ENCODE assay signal across 2 cellular contexts in genomic region chr2:130377491-130377890, GRCh38.
A peak's percentile ranks its signal among the peaks of the same experiment; 100 is the strongest.
TF ChIP-seq lines count a peak whose summit lies in the region.

No MANE protein-coding gene starts in this region.

TF ChIP-seq in GM12891, 5 proteins besides CTCF, POLR2A, EP300 and RAD21:
- TF ChIP-seq POU2F2 (IDR thresholded peaks at IDR 0.05; ENCODE audit: low read depth, low read length) (no peak), TAF1 (IDR thresholded peaks at IDR 0.05; ENCODE audit: low read depth, low read length) (no peak), POLR2AphosphoS5 (IDR thresholded peaks at IDR 0.05; ENCODE audit: low read depth, low read length) (no peak), PAX5 (IDR thresholded peaks at IDR 0.05; ENCODE audit: insufficient read depth, low read length, severe bottlenecking) (no peak), SPI1 (IDR thresholded peaks at IDR 0.05; ENCODE audit: low read depth, low read length) (no peak)

TF ChIP-seq in HepG2, 621 proteins besides CTCF, POLR2A, EP300 and RAD21:
- TF ChIP-seq ZNF263 (CRISPR knock-in tag; IDR thresholded peaks at IDR 0.05): 0 out of 2 replicates have a peak, but pooled peaks have one; percentile 15
- no peak for TF ChIP-seq ZBTB7B (CRISPR knock-in tag; IDR thresholded peaks at IDR 0.05)
- no peak for TF ChIP-seq SOX6 (IDR thresholded peaks at IDR 0.05)
- TF ChIP-seq SOX6 (CRISPR knock-in tag; IDR thresholded peaks at IDR 0.05): no peak
- no peak for TF ChIP-seq THYN1 (CRISPR knock-in tag; IDR thresholded peaks at IDR 0.05; ENCODE audit: borderline replicate concordance, low read depth)
- TF ChIP-seq ZNF274 (CRISPR knock-in tag; IDR thresholded peaks at IDR 0.05): no peak
- TF ChIP-seq ZNF468 (CRISPR knock-in tag; IDR thresholded peaks at IDR 0.05): no peak
- TF ChIP-seq NFAT5 (CRISPR knock-in tag; IDR thresholded peaks at IDR 0.05): no peak
- no peak for TF ChIP-seq SP2 (CRISPR knock-in tag; IDR thresholded peaks at IDR 0.05)
